In genomic region chr12:23906329-23906728, GRCh38 we compare ENCODE assay signal across 16 cellular contexts. TPM values are rescaled to one million over a fixed set of nuclear protein-coding genes. Genes with fewer than 3 reads are reported as not detected.
A peak's percentile ranks its signal among the peaks of the same experiment; 100 is the strongest.
DNase-seq lines count a peak whose midpoint lies in the region; ATAC-seq, FAIRE-seq and TF ChIP-seq lines count a peak whose summit lies in the region.
"Had no signal": no experiment of that assay in that cellular context is flagged by ENCODE, and none has a peak within 500 bp of the region (broad histone marks: within the 10 kb centered on the region; RNA-seq: fewer than 3 reads in every experiment).

No MANE protein-coding gene starts in this region.

- dilution Hi-C loops in IMR-90 (cut with HindIII; ENCODE audit: low sequenced_read_pairs, unreplicated experiment), result no loop called here

- no peak overlapping the region for H2AK9ac ChIP-seq in IMR-90 (replicated peaks; ENCODE audit: low read depth, low read length, poor library complexity)

- H4K20me1 ChIP-seq in IMR-90 (ENCODE audit: insufficient read depth, low read length), result no peaks in the 10 kb centered on the region

- H3K23ac ChIP-seq in IMR-90 (ENCODE audit: low read depth, low read length), result no peak overlapping the region

- no peak overlapping the region for H2AK5ac ChIP-seq in IMR-90 (ENCODE audit: low read depth, low read length)

- no peak overlapping the region for H3K9ac ChIP-seq in IMR-90 (ENCODE audit: low read depth, low read length)

- TF ChIP-seq POLR2A in IMR-90 (IDR thresholded peaks at IDR 0.05; ENCODE audit: low read depth, low read length), result no peak

- no peaks in the 10 kb centered on the region for H3K79me1 ChIP-seq in IMR-90 (ENCODE audit: low read depth in 1 of 2, low read length in 2 of 2)

- FAIRE-seq in islet of Langerhans (lab: Jason Lieb, UNC), result peak; percentile 78

- BruUV-seq in IMR-90 (replicated peaks; lab: Mats Ljungman, UMichigan), result no TSS peak

- DNase-seq in Caki2 (ENCODE audit: low read depth) (peak; percentile 2), IMR-90 (peak; percentile 45), astrocyte of the hippocampus (ENCODE audit: low read depth, low spot score) (peak; percentile 96), left lung (no peak), NCI-H82 treated with DMSO at 0.1 percent for 48 hours (lab: John Stamatoyannopoulos, UW; ENCODE audit: unreplicated experiment) (no peak), D341Med (ENCODE audit: low spot score) (no peak)
- DNase-seq: activated CD4-positive, CD25-positive, alpha-beta regulatory T cell treated with anti-CD3 and anti-CD28 coated beads, Interleukin-2, amount 50 U/mL, for 72 hours; activated T-cell treated with anti-CD3 and anti-CD28 coated beads, Interleukin-2, amount 50 U/mL, for 24 hours; BE2C; erythroblast; HCEC 1CT; kidney glomerular epithelial cell; stimulated activated naive CD4-positive, alpha-beta T cell had no signal

- H4K5ac ChIP-seq in IMR-90 (ENCODE audit: low read depth, low read length), result no peak overlapping the region

- POLR2A ChIA-PET in IMR-90 (lab: Charles Lee; ENCODE audit: unreplicated experiment), result no interaction called here

- in situ Hi-C loops in Caki2 (cut with HindIII; ENCODE audit: low pct_unique_long_range_greater_than_20kb, low sequenced_read_pairs), result no loop called here
- in situ Hi-C loops in IMR-90 (cut with MboI; ENCODE audit: low sequenced_read_pairs), result no loop called here

- H3K9me1 ChIP-seq in IMR-90 (ENCODE audit: insufficient read depth, low read length), result no peaks in the 10 kb centered on the region

- H3K14ac ChIP-seq in IMR-90 (replicated peaks; ENCODE audit: low read depth, low read length), result no peak overlapping the region

- H3K4ac ChIP-seq in IMR-90 (ENCODE audit: low read depth, low read length), result no peak overlapping the region

- CTCF ChIA-PET in IMR-90 (lab: Yijun Ruan, JAX), result no interaction called here

- H3K56ac ChIP-seq in IMR-90 (ENCODE audit: extremely low read depth, insufficient read depth, low read length), result no peak overlapping the region

- H2BK15ac ChIP-seq in IMR-90 (ENCODE audit: low read depth, low read length), result no peak overlapping the region

- H3K9me3 ChIP-seq in IMR-90 (ENCODE audit: control insufficient read depth, insufficient read depth, low read length) (no peaks in the 10 kb centered on the region), left lung (peaks cover 0 to 1% of the 10 kb centered on the region in 2 donors)
- H3K9me3 ChIP-seq: BE2C, neutrophil had no signal

- no peak overlapping the region for H4K8ac ChIP-seq in IMR-90 (ENCODE audit: low read depth in 2 of 2, low read length in 2 of 2)

- WGBS in IMR-90 (ENCODE audit: extremely low coverage in 2 of 2, insufficient read length in 1 of 2), 2 experiments, result no CpG with 5 or more reads among the region's 6 CpGs

- no peak overlapping the region for H2BK5ac ChIP-seq in IMR-90 (ENCODE audit: low read depth, low read length, poor library complexity, severe bottlenecking)

- ATAC-seq in IMR-90 (ENCODE audit: low read depth) (no peak), left lung (no peak), HG02588 (IDR thresholded peaks at IDR 0.05; ENCODE audit: unreplicated experiment) (no peak)

- no peak overlapping the region for H2AFZ ChIP-seq in IMR-90 (replicated peaks; ENCODE audit: low read length, poor library complexity)

- no peak overlapping the region for H2BK20ac ChIP-seq in IMR-90 (ENCODE audit: low read depth, low read length)

- H4K91ac ChIP-seq in IMR-90 (ENCODE audit: insufficient read depth, low read depth, low read length), result no peak overlapping the region

- H3K4me2 ChIP-seq in IMR-90 (ENCODE audit: low read depth, low read length), result no peak overlapping the region

- H2BK120ac ChIP-seq in IMR-90 (ENCODE audit: low read depth, low read length), result no peak overlapping the region

- no peak for TF ChIP-seq RAD21 in IMR-90 (IDR thresholded peaks at IDR 0.05; ENCODE audit: low read length)

- H3K4me3 ChIP-seq in IMR-90 (ENCODE audit: insufficient read depth, low read depth, low read length) (no peak overlapping the region), left lung (no peak overlapping the region)

- H3K27ac ChIP-seq in IMR-90 (ENCODE audit: insufficient read depth, low read length) (no peak overlapping the region), left lung (no peak overlapping the region)
- H3K27ac ChIP-seq: neutrophil had no signal

- TF ChIP-seq CTCF in IMR-90 (conservative IDR thresholded peaks at IDR 0.05; ENCODE audit: low read depth, low read length) (no peak), left lung (IDR thresholded peaks at IDR 0.05) (no peak)

- no peak overlapping the region for H3K18ac ChIP-seq in IMR-90 (ENCODE audit: low read depth, low read length)

- intact Hi-C loops in IMR-90 (cut with micrococcal nuclease) (no loop called here), left lung (cut with DNase I) (no loop called here)

- H3K36me3 ChIP-seq in IMR-90 (ENCODE audit: control insufficient read depth, insufficient read depth, low read length) (no peaks in the 10 kb centered on the region), left lung (no peaks in the 10 kb centered on the region)
- H3K36me3 ChIP-seq: BE2C, neutrophil had no signal

- H3K4me1 ChIP-seq in IMR-90 (ENCODE audit: control insufficient read depth, insufficient read depth, low read length), result no peaks in the 10 kb centered on the region
- H3K4me1 ChIP-seq in left lung, result no peaks in the 10 kb centered on the region
- H3K4me1 ChIP-seq: BE2C had no signal

- H3K27me3 ChIP-seq in IMR-90 (ENCODE audit: control insufficient read depth, insufficient read depth, low read length), result no peaks in the 10 kb centered on the region
- H3K27me3 ChIP-seq in left lung, result no peaks in the 10 kb centered on the region
- H3K27me3 ChIP-seq: BE2C, neutrophil had no signal

TF ChIP-seq in IMR-90, 13 proteins besides CTCF, POLR2A, EP300 and RAD21:
- no peak for TF ChIP-seq CEBPB (IDR thresholded peaks at IDR 0.05; ENCODE audit: low read depth, low read length)
- TF ChIP-seq SMC3 (IDR thresholded peaks at IDR 0.05; ENCODE audit: low read depth, low read length), result no peak
- TF ChIP-seq FOS (IDR thresholded peaks at IDR 0.05; ENCODE audit: low read depth, low read length), result no peak
- no peak for TF ChIP-seq ELK1 (IDR thresholded peaks at IDR 0.05; ENCODE audit: borderline replicate concordance, low read depth, low read length)
- no peak for TF ChIP-seq MXI1 (IDR thresholded peaks at IDR 0.05; ENCODE audit: borderline replicate concordance, low read depth, low read length)
- TF ChIP-seq BHLHE40 (IDR thresholded peaks at IDR 0.05; ENCODE audit: low read depth, low read length), result no peak
- no peak for TF ChIP-seq MAZ (IDR thresholded peaks at IDR 0.05; ENCODE audit: borderline replicate concordance, low read depth, low read length)
- TF ChIP-seq RFX5 (IDR thresholded peaks at IDR 0.05; ENCODE audit: low read depth, low read length), result no peak
- TF ChIP-seq USF2 (IDR thresholded peaks at IDR 0.05; ENCODE audit: low read depth, low read length), result no peak
- TF ChIP-seq NFE2L2 (IDR thresholded peaks at IDR 0.05; ENCODE audit: low read depth, low read length), result no peak
- TF ChIP-seq CHD1 (IDR thresholded peaks at IDR 0.05; ENCODE audit: low read depth, low read length), result no peak
- TF ChIP-seq RCOR1 (IDR thresholded peaks at IDR 0.05; ENCODE audit: insufficient replicate concordance, low read length), result no peak
- no peak for TF ChIP-seq MAFK (IDR thresholded peaks at IDR 0.05; ENCODE audit: low read depth, low read length)

RNA-seq across cellular contexts. Expression of gene SOX5, which starts 43.1 kb away (rescaled TPM):
- total RNA-seq in Caki2 (2014; rRNA removed; shearing (Covaris generic); ENCODE audit: low replicate concordance), result not detected in 2 replicates
- total RNA-seq in IMR-90 (2012; rRNA removed) (11.9 and 13.1 TPM in 2 replicates), left lung (10 to 100 TPM; 10.0 to 12.2 TPM)
- 1.1 and 1.6 TPM in 2 replicates for polyA plus RNA-seq in IMR-90 (2012; rRNA removed)
- 1.2 and 1.7 TPM in 2 replicates for polyA plus RNA-seq in IMR-90 (2012; cell fraction: cytosol; rRNA removed)
- 3.3 and 4.5 TPM in 2 replicates for polyA plus RNA-seq in IMR-90 (2012; cell fraction: nucleus; rRNA removed; ENCODE audit: low replicate concordance)

Comparison
In these comparisons a context has a peak if more than half of its experiments do, and no peak if none do; other contexts are left out.
1. DNase-seq: peak in Caki2 (single experiment), IMR-90 (single experiment) and astrocyte of the hippocampus (single experiment); none in left lung (0 of 2), NCI-H82 treated with DMSO at 0.1 percent for 48 hours (single experiment) and D341Med (single experiment).
2. RNA of gene SOX5, which starts 43.1 kb away (total RNA-seq): 11.9 to 13.1 TPM in IMR-90 and 10.0 to 12.2 TPM in left lung; not detected in Caki2; every median in the first group is over 10 times any median in the second.